Comparison of ENCODE assay signal across 8 cellular contexts in the genomic region with DNA sequence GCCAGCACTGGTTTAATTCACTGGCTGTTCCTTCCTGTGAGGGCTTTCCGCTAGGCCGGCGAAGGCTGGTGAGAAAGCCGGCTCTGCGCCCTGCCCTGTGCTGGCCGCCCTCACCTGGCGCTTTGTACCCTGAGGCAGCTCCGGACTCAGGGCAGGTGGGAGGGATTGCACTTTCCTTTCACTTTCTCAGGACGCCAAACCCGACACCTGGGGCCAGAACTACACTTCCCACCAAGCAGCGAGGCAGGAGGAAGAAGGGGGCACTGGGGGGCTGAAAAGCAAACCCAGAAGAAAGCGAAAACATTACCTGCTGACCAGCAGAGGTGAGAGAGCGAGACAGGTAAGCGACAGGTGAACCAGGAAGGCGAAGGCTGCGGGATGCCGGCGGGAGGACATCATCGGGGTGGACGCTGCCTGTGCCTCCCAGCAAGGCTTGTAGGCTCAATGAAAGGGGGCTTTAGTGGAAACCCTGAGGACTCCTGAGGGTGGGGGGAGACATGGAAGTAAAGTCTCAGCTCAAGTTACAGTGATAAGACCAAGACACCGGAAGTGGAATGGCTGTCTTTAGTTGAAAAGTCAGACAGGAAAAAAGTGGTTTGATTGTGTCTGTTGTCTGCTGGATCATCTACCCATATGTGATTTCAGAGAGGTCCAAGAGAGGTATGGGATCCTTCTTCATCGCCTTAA.
A peak's percentile ranks its signal among the peaks of the same experiment; 100 is the strongest.
DNase-seq lines count a peak whose midpoint lies in the region; ATAC-seq and TF ChIP-seq lines count a peak whose summit lies in the region.

TSS of gene RAB19 (plus strand) at position 181 of the 687 bp plus-strand sequence. CDS start 3,589 bp downstream, outside the sequence.

- H3K79me2 ChIP-seq in OCI-LY1 (ENCODE audit: insufficient read depth, low read length) = no peaks in the 10 kb centered on the region

- no peaks in the 10 kb centered on the region for H4K20me1 ChIP-seq in OCI-LY1 (ENCODE audit: insufficient read depth, low read length)

- peak within 1 kb of the TSS; percentile 99 for H3K27ac Mint-ChIP-seq in activated naive CD4-positive, alpha-beta T cell treated with anti-CD3 and anti-CD28 coated beads, Interleukin-2, amount 50 U/mL, for 24 hours

- H3K4me1 ChIP-seq in OCI-LY1 (ENCODE audit: insufficient read depth, low read length, severe bottlenecking) = peaks cover 12% of the 10 kb centered on the region

- TF ChIP-seq CTCF in GM20000 (IDR thresholded peaks at IDR 0.05; ENCODE audit: extremely low read depth, missing control alignments) = no peak
- TF ChIP-seq CTCF in OCI-LY1 (IDR thresholded peaks at IDR 0.05; ENCODE audit: low read length) = no peak

- peak within 1 kb of the TSS; percentile 65 for H3K4me3 ChIP-seq in OCI-LY1 (ENCODE audit: low read depth, low read length, poor library complexity, severe bottlenecking)

- no peaks in the 10 kb centered on the region for H3K36me3 ChIP-seq in OCI-LY1 (ENCODE audit: insufficient read depth, low read length)

- peaks cover 31% of the 10 kb centered on the region for H3K4me1 Mint-ChIP-seq in activated naive CD4-positive, alpha-beta T cell treated with anti-CD3 and anti-CD28 coated beads, Interleukin-2, amount 50 U/mL, for 24 hours

- H3K27me3 Mint-ChIP-seq in activated naive CD4-positive, alpha-beta T cell treated with anti-CD3 and anti-CD28 coated beads, Interleukin-2, amount 50 U/mL, for 24 hours = no peaks in the 10 kb centered on the region

- H3K4me2 ChIP-seq in OCI-LY1 (ENCODE audit: low read length) = peak within 1 kb of the TSS; percentile 87

- ATAC-seq in GM21737 (IDR thresholded peaks at IDR 0.05; ENCODE audit: unreplicated experiment) (no peak), GM21360 (IDR thresholded peaks at IDR 0.05; ENCODE audit: unreplicated experiment) (no peak), SK-N-SH treated with all-trans-retinoic acid at 6 μM for 48 hours (no peak)

- no peaks in the 10 kb centered on the region for H3K9me3 Mint-ChIP-seq in activated naive CD4-positive, alpha-beta T cell treated with anti-CD3 and anti-CD28 coated beads, Interleukin-2, amount 50 U/mL, for 24 hours

- no peaks in the 10 kb centered on the region for H3K9me2 ChIP-seq in OCI-LY1 (ENCODE audit: low read depth, low read length)

- H3K27me3 ChIP-seq in OCI-LY1 (ENCODE audit: insufficient read depth, low read length) = peaks cover 7% of the 10 kb centered on the region; the same call in 1 of the 2 replicates

- no peak within 1 kb of the TSS for H3K27ac ChIP-seq in OCI-LY1 (ENCODE audit: low read depth, low read length, poor library complexity, severe bottlenecking)

- no peaks in the 10 kb centered on the region for H3F3A ChIP-seq in OCI-LY1 (ENCODE audit: insufficient read depth, low read length)

- H3K36me3 Mint-ChIP-seq in activated naive CD4-positive, alpha-beta T cell treated with anti-CD3 and anti-CD28 coated beads, Interleukin-2, amount 50 U/mL, for 24 hours = peaks cover 4% of the 10 kb centered on the region

- peak within 1 kb of the TSS; percentile 97 for H3K4me3 Mint-ChIP-seq in activated naive CD4-positive, alpha-beta T cell treated with anti-CD3 and anti-CD28 coated beads, Interleukin-2, amount 50 U/mL, for 24 hours

- no peaks in the 10 kb centered on the region for H3K9me3 ChIP-seq in OCI-LY1 (ENCODE audit: low read length)

- H2AFZ ChIP-seq in OCI-LY1 (ENCODE audit: low read length) = peak within 1 kb of the TSS; percentile 93; the same call in 1 of the 2 replicates

- peak within 1 kb of the TSS; percentile 48; the same call in 1 of the 2 replicates for H3K9ac ChIP-seq in OCI-LY1 (ENCODE audit: low read length)

- peak; percentile 43 for DNase-seq in GM20000 (ENCODE audit: low spot score)
- DNase-seq in iPS-NIHi11 (ENCODE audit: low spot score) = peak; percentile 57
- peak; percentile 11 to 26 for DNase-seq in stimulated activated CD4-positive, alpha-beta T cell treated with anti-CD3 and anti-CD28 coated beads, Interleukin-1b, Interleukin-23, amount 100 ng/mL, for 4 hours (ENCODE audit: low read depth in 2 of 2)

TF ChIP-seq in SK-N-SH treated with all-trans-retinoic acid at 6 μM for 48 hours, 23 proteins besides CTCF, POLR2A, EP300 and RAD21:
- TF ChIP-seq TCF4 (CRISPR knock-in tag; IDR thresholded peaks at IDR 0.05; ENCODE audit: borderline replicate concordance) (no peak), RARB (CRISPR knock-in tag; IDR thresholded peaks at IDR 0.05) (no peak), ZFP30 (CRISPR knock-in tag; IDR thresholded peaks at IDR 0.05) (no peak), OSR1 (CRISPR knock-in tag; IDR thresholded peaks at IDR 0.05) (no peak), ISL1 (CRISPR knock-in tag; IDR thresholded peaks at IDR 0.05) (no peak), PATZ1 (CRISPR knock-in tag; IDR thresholded peaks at IDR 0.05; ENCODE audit: borderline replicate concordance) (no peak), CSRNP3 (CRISPR knock-in tag; IDR thresholded peaks at IDR 0.05) (no peak), ZFP3 (CRISPR knock-in tag; IDR thresholded peaks at IDR 0.05) (no peak)
- TF ChIP-seq, protein P1, sequence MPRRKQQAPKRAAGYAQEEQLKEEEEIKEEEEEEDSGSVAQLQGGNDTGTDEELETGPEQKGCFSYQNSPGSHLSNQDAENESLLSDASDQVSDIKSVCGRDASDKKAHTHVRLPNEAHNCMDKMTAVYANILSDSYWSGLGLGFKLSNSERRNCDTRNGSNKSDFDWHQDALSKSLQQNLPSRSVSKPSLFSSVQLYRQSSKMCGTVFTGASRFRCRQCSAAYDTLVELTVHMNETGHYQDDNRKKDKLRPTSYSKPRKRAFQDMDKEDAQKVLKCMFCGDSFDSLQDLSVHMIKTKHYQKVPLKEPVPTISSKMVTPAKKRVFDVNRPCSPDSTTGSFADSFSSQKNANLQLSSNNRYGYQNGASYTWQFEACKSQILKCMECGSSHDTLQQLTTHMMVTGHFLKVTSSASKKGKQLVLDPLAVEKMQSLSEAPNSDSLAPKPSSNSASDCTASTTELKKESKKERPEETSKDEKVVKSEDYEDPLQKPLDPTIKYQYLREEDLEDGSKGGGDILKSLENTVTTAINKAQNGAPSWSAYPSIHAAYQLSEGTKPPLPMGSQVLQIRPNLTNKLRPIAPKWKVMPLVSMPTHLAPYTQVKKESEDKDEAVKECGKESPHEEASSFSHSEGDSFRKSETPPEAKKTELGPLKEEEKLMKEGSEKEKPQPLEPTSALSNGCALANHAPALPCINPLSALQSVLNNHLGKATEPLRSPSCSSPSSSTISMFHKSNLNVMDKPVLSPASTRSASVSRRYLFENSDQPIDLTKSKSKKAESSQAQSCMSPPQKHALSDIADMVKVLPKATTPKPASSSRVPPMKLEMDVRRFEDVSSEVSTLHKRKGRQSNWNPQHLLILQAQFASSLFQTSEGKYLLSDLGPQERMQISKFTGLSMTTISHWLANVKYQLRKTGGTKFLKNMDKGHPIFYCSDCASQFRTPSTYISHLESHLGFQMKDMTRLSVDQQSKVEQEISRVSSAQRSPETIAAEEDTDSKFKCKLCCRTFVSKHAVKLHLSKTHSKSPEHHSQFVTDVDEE (CRISPR knock-in tag; IDR thresholded peaks at IDR 0.05) = no peak
